Comparison of ENCODE assay signal across 17 cellular contexts in genomic region chr22:39219071-39220050, GRCh38. TPM values are rescaled to one million over a fixed set of nuclear protein-coding genes. Genes with fewer than 3 reads are reported as not detected.
A peak's percentile ranks its signal among the peaks of the same experiment; 100 is the strongest.
DNase-seq lines count a peak whose midpoint lies in the region; ATAC-seq and TF ChIP-seq lines count a peak whose summit lies in the region.
"Had no signal": no experiment of that assay in that cellular context is flagged by ENCODE, and none has a peak within 500 bp of the region (broad histone marks: within the 10 kb centered on the region; RNA-seq: fewer than 3 reads in every experiment).

No MANE protein-coding gene starts in this region.

- TF ChIP-seq EP300 in neural cell (conservative IDR thresholded peaks at IDR 0.05; ENCODE audit: poor library complexity, severe bottlenecking), result no peak

- peak overlapping the region; percentile 65 for H3K27ac ChIP-seq in neural cell (ENCODE audit: low read length)
- H3K27ac ChIP-seq: esophagus squamous epithelium, VCaP had no signal

- H3K79me2 ChIP-seq in neural cell (replicated peaks; ENCODE audit: insufficient read depth, low read length), result no peaks in the 10 kb centered on the region

- H3K4me3 ChIP-seq in neural cell (ENCODE audit: low read length), result peak overlapping the region; percentile 26
- H3K4me3 ChIP-seq: esophagus squamous epithelium had no signal

- H3K9me3 Mint-ChIP-seq in CD14-positive monocyte (peaks cover 0 to 13% (median 4%) of the 10 kb centered on the region in 7 donors), activated B cell treated with CpG ODN at 0.5 μM for 24 hours (peaks cover 2% of the 10 kb centered on the region)
- H3K9me3 Mint-ChIP-seq: activated T-cell treated with anti-CD3 and anti-CD28 coated beads, Interleukin-2, amount 50 U/mL, for 4 hours; CD4-positive, alpha-beta T cell; natural killer cell treated with Interleukin-12 subunit alpha and Interleukin-12 subunit beta and Interleukin-15 and Interleukin-18, amount 100 ng/mL, for 72 hours; stimulated activated naive CD8-positive, alpha-beta T cell treated with anti-CD3 and anti-CD28 coated beads, Interleukin-15, Interleukin-2, amounts not matched to agents 100 ng/mL and 50 ng/mL, for 24 hours had no signal

- intact Hi-C loops in CD14-positive monocyte (cut with micrococcal nuclease) (no loop called here), activated B cell treated with CpG ODN at 0.5 μM for 24 hours (cut with micrococcal nuclease) (no loop called here)

- no peak overlapping the region for H3K27ac Mint-ChIP-seq in CD14-positive monocyte
- no peak overlapping the region for H3K27ac Mint-ChIP-seq in activated B cell treated with CpG ODN at 0.5 μM for 24 hours
- H3K27ac Mint-ChIP-seq: CD4-positive, alpha-beta T cell; natural killer cell treated with Interleukin-12 subunit alpha and Interleukin-12 subunit beta and Interleukin-15 and Interleukin-18, amount 100 ng/mL, for 72 hours had no signal

- H2AFZ ChIP-seq in neural cell (ENCODE audit: low read depth, low read length), result peak overlapping the region; percentile 12

- TF ChIP-seq RAD21 in neural cell (conservative IDR thresholded peaks at IDR 0.05), result no peak

- H3K36me3 Mint-ChIP-seq in CD14-positive monocyte (no peaks in the 10 kb centered on the region), activated B cell treated with CpG ODN at 0.5 μM for 24 hours (ENCODE audit: low read depth) (no peaks in the 10 kb centered on the region)

- no peaks in the 10 kb centered on the region for H3K9me2 ChIP-seq in neural cell (ENCODE audit: insufficient read depth, low read length)

- H3K9me3 ChIP-seq in neural cell (ENCODE audit: low read length), result no peaks in the 10 kb centered on the region
- H3K9me3 ChIP-seq: esophagus squamous epithelium had no signal

- peak overlapping the region; percentile 1 for H3K9ac ChIP-seq in neural cell (ENCODE audit: low read length)

- TF ChIP-seq CTCF in CD14-positive monocyte (IDR thresholded peaks at IDR 0.05), result no peak
- TF ChIP-seq CTCF in activated B cell treated with CpG ODN at 0.5 μM for 24 hours (IDR thresholded peaks at IDR 0.05), result no peak
- no peak for TF ChIP-seq CTCF in neural cell (IDR thresholded peaks at IDR 0.05; ENCODE audit: poor library complexity, severe bottlenecking)

- DNase-seq in CD14-positive monocyte (ENCODE audit: low spot score) (peak; percentile 41), D341Med (ENCODE audit: low spot score) (peak; percentile 9), activated B cell treated with CpG ODN at 0.5 μM for 24 hours (peak; percentile 6), NCI-H226 (no peak)
- no peak for DNase-seq in stimulated activated CD4-positive, alpha-beta T cell treated with anti-CD3 and anti-CD28 coated beads, Interleukin-4, amount 100 ng/mL, for 4 hours
- DNase-seq: activated T-cell treated with anti-CD3 and anti-CD28 coated beads, Interleukin-2, amount 50 U/mL, for 4 hours; amniotic stem cell; cortex of kidney; esophagus squamous epithelium; HCEC 1CT had no signal

- H3K36me3 ChIP-seq in neural cell (ENCODE audit: insufficient read depth, low read length), result no peaks in the 10 kb centered on the region

- no peaks in the 10 kb centered on the region for H3F3A ChIP-seq in neural cell (ENCODE audit: insufficient read depth, low read length, poor library complexity, severe bottlenecking)

- peaks cover 4% of the 10 kb centered on the region for H3K4me1 Mint-ChIP-seq in CD14-positive monocyte
- H3K4me1 Mint-ChIP-seq in activated B cell treated with CpG ODN at 0.5 μM for 24 hours, result peaks cover 9% of the 10 kb centered on the region

- ATAC-seq in activated B cell treated with CpG ODN at 0.5 μM for 24 hours (ENCODE audit: low read depth) (no peak), HG03175 (IDR thresholded peaks at IDR 0.05; ENCODE audit: unreplicated experiment) (no peak), HG03196 (IDR thresholded peaks at IDR 0.05; ENCODE audit: unreplicated experiment) (no peak)
- ATAC-seq: activated T-cell treated with anti-CD3 and anti-CD28 coated beads, Interleukin-2, amount 50 U/mL, for 4 hours; natural killer cell treated with Interleukin-12 subunit alpha and Interleukin-12 subunit beta and Interleukin-15 and Interleukin-18, amount 100 ng/mL, for 72 hours had no signal

- H3K27me3 Mint-ChIP-seq in CD14-positive monocyte (ENCODE audit: low read depth in 3 of 3) (peaks cover 34 to 60% (median 45%) of the 10 kb centered on the region in 3 donors), activated B cell treated with CpG ODN at 0.5 μM for 24 hours (peaks cover 40% of the 10 kb centered on the region)

- no peaks in the 10 kb centered on the region for H3K27me3 ChIP-seq in neural cell (ENCODE audit: insufficient read depth, low read depth, low read length)

- H4K20me1 ChIP-seq in neural cell (ENCODE audit: insufficient read depth), result no peaks in the 10 kb centered on the region

- POLR2A ChIA-PET in activated B cell treated with CpG ODN at 0.5 μM for 24 hours (lab: Charles Lee), result no interaction called here

- H3K4me3 Mint-ChIP-seq in CD14-positive monocyte, result no peak overlapping the region
- H3K4me3 Mint-ChIP-seq in activated B cell treated with CpG ODN at 0.5 μM for 24 hours, result no peak overlapping the region
- H3K4me3 Mint-ChIP-seq: activated T-cell treated with anti-CD3 and anti-CD28 coated beads, Interleukin-2, amount 50 U/mL, for 4 hours; CD4-positive, alpha-beta T cell; natural killer cell treated with Interleukin-12 subunit alpha and Interleukin-12 subunit beta and Interleukin-15 and Interleukin-18, amount 100 ng/mL, for 72 hours; stimulated activated naive CD8-positive, alpha-beta T cell treated with anti-CD3 and anti-CD28 coated beads, Interleukin-15, Interleukin-2, amounts not matched to agents 100 ng/mL and 50 ng/mL, for 24 hours had no signal

- H3K4me2 ChIP-seq in neural cell (ENCODE audit: low read length), result no peak overlapping the region

- CTCF ChIA-PET in activated B cell treated with CpG ODN at 0.5 μM for 24 hours (lab: Charles Lee), result no interaction called here

TF ChIP-seq in neural cell, 6 proteins besides CTCF, POLR2A, EP300 and RAD21:
- TF ChIP-seq, protein P1, sequence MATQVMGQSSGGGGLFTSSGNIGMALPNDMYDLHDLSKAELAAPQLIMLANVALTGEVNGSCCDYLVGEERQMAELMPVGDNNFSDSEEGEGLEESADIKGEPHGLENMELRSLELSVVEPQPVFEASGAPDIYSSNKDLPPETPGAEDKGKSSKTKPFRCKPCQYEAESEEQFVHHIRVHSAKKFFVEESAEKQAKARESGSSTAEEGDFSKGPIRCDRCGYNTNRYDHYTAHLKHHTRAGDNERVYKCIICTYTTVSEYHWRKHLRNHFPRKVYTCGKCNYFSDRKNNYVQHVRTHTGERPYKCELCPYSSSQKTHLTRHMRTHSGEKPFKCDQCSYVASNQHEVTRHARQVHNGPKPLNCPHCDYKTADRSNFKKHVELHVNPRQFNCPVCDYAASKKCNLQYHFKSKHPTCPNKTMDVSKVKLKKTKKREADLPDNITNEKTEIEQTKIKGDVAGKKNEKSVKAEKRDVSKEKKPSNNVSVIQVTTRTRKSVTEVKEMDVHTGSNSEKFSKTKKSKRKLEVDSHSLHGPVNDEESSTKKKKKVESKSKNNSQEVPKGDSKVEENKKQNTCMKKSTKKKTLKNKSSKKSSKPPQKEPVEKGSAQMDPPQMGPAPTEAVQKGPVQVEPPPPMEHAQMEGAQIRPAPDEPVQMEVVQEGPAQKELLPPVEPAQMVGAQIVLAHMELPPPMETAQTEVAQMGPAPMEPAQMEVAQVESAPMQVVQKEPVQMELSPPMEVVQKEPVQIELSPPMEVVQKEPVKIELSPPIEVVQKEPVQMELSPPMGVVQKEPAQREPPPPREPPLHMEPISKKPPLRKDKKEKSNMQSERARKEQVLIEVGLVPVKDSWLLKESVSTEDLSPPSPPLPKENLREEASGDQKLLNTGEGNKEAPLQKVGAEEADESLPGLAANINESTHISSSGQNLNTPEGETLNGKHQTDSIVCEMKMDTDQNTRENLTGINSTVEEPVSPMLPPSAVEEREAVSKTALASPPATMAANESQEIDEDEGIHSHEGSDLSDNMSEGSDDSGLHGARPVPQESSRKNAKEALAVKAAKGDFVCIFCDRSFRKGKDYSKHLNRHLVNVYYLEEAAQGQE (IDR thresholded peaks at IDR 0.05; ENCODE audit: borderline replicate concordance), result no peak
- TF ChIP-seq POLR2AphosphoS5 (IDR thresholded peaks at IDR 0.05), result no peak
- TF ChIP-seq MXI1 (conservative IDR thresholded peaks at IDR 0.05; ENCODE audit: poor library complexity, severe bottlenecking), result no peak
- TF ChIP-seq EZH2 (IDR thresholded peaks at IDR 0.05; ENCODE audit: borderline replicate concordance, insufficient read depth, low read length, poor library complexity, severe bottlenecking), result no peak
- no peak for TF ChIP-seq TAF1 (IDR thresholded peaks at IDR 0.05; ENCODE audit: low read depth)
- no peak for TF ChIP-seq SMC3 (conservative IDR thresholded peaks at IDR 0.05; ENCODE audit: poor library complexity)

RNA-seq across cellular contexts. Expression of gene PDGFB, which starts 25.4 kb away (rescaled TPM):
- polyA plus RNA-seq in CD14-positive monocyte (not detected), neural cell (0.08 and 0.61 TPM in 2 replicates)
- total RNA-seq in activated B cell treated with CpG ODN at 0.5 μM for 24 hours, result not detected in 2 replicates
- polyA minus RNA-seq in neural cell, result 0.24 and 0.35 TPM in 2 replicates
- total RNA-seq: natural killer cell treated with Interleukin-12 subunit alpha and Interleukin-12 subunit beta and Interleukin-15 and Interleukin-18, amount 100 ng/mL, for 72 hours had no signal

Comparison
In these comparisons a context has a peak if more than half of its experiments do, and no peak if none do; other contexts are left out.
1. DNase-seq: peak in CD14-positive monocyte (single experiment), D341Med (single experiment) and activated B cell treated with CpG ODN at 0.5 μM for 24 hours (single experiment); none in stimulated activated CD4-positive, alpha-beta T cell treated with anti-CD3 and anti-CD28 coated beads, Interleukin-4, amount 100 ng/mL, for 4 hours (0 of 2) and NCI-H226 (single experiment).